11 cellular contexts compared by ENCODE assay signal in genomic region chr7:150823484-150824126, GRCh38. TPM values are rescaled to one million over a fixed set of nuclear protein-coding genes. Genes with fewer than 3 reads are reported as not detected.
"Had no signal": no experiment of that assay in that cellular context is flagged by ENCODE, and none has a peak within 500 bp of the region (broad histone marks: within the 10 kb centered on the region; RNA-seq: fewer than 3 reads in every experiment).

No MANE protein-coding gene starts in this region.

- DNase-seq: activated CD4-positive, alpha-beta T cell treated with anti-CD3 and anti-CD28 coated beads, Interleukin-2, amount 50 U/mL, for 1 hour; activated CD4-positive, CD25-positive, alpha-beta regulatory T cell; activated naive CD4-positive, alpha-beta T cell treated with anti-CD3 and anti-CD28 coated beads, Interleukin-2, amount 10 ng/mL, durations not matched to agents 7 days and 5 days; effector memory CD8-positive, alpha-beta T cell; pancreas; retina; stimulated activated CD4-positive, alpha-beta T cell treated with anti-CD3 and anti-CD28 coated beads, Interleukin-4, amount 100 ng/mL, for 4 hours had no signal

- H3K27me3 ChIP-seq: pancreas had no signal

- H3K27ac ChIP-seq: pancreas, skin epidermis had no signal

- H3K36me3 ChIP-seq: pancreas had no signal

- H3K9me3 ChIP-seq: pancreas had no signal

- ATAC-seq: effector memory CD8-positive, alpha-beta T cell had no signal

- H3K4me1 ChIP-seq: pancreas had no signal

- H3K4me3 ChIP-seq: pancreas, skin epidermis had no signal

RNA-seq across cellular contexts. Expression of gene TMEM176A, which starts 23.0 kb away (rescaled TPM):
- total RNA-seq: activated T-helper 2 cell treated with anti-CD3 and anti-CD28 coated beads, Interferon-gamma antibody, Interleukin-2, Interleukin-4, amounts not matched to agents 10 μg/mL and 5 μg/mL and 100 μg/mL, durations not matched to agents 14 hours and 24 hours and 36 hours; myocyte had no signal

RNA-seq across cellular contexts. Expression of gene TMEM176B, which starts 23.4 kb away (rescaled TPM):
- total RNA-seq: myocyte had no signal

RNA-seq across cellular contexts. Expression of gene AOC1, which starts 28.7 kb away (rescaled TPM):
- total RNA-seq: neural crest cell had no signal
